In genomic region chr22:50146440-50147228, GRCh38 we compare ENCODE assay signal across 8 cellular contexts. TPM values are rescaled to one million over a fixed set of nuclear protein-coding genes. Genes with fewer than 3 reads are reported as not detected.
A peak's percentile ranks its signal among the peaks of the same experiment; 100 is the strongest.
DNase-seq lines count a peak whose midpoint lies in the region; ATAC-seq and TF ChIP-seq lines count a peak whose summit lies in the region.

No MANE protein-coding gene starts in this region.

- H3K4me1 Mint-ChIP-seq in naive B cell: peaks cover 6 to 10% (median 7%) of the 10 kb centered on the region in 3 donors
- no peaks in the 10 kb centered on the region for H3K4me1 Mint-ChIP-seq in activated T-cell treated with anti-CD3 and anti-CD28 coated beads, Interleukin-2, amount 50 U/mL, for 72 hours (ENCODE audit: low read depth)
- H3K4me1 Mint-ChIP-seq in natural killer cell treated with Interleukin-12 subunit alpha and Interleukin-12 subunit beta and Interleukin-15 and Interleukin-18, amount 100 ng/mL, for 72 hours (ENCODE audit: low read depth in 2 of 2): peaks cover 0 to 4% of the 10 kb centered on the region in 2 donors

- no peaks in the 10 kb centered on the region for H3K79me2 ChIP-seq in PC-9 (ENCODE audit: low read depth)

- no peak overlapping the region for H3K27ac ChIP-seq in PC-9

- H3K27me3 ChIP-seq in PC-9 (ENCODE audit: insufficient read depth, low read depth): no peaks in the 10 kb centered on the region; the same call in 1 of the 2 replicates

- no peaks in the 10 kb centered on the region for H3K36me3 Mint-ChIP-seq in naive B cell
- no peaks in the 10 kb centered on the region for H3K36me3 Mint-ChIP-seq in activated T-cell treated with anti-CD3 and anti-CD28 coated beads, Interleukin-2, amount 50 U/mL, for 72 hours (ENCODE audit: insufficient read depth in 2 of 2)
- no peaks in the 10 kb centered on the region for H3K36me3 Mint-ChIP-seq in natural killer cell treated with Interleukin-12 subunit alpha and Interleukin-12 subunit beta and Interleukin-15 and Interleukin-18, amount 100 ng/mL, for 72 hours

- BruUV-seq in PC-9 (replicated peaks; lab: Mats Ljungman, UMichigan): no TSS peak

- H3K9me2 ChIP-seq in PC-9 (ENCODE audit: insufficient read depth): no peaks in the 10 kb centered on the region

- peaks cover 11% of the 10 kb centered on the region for H3F3A ChIP-seq in PC-9 (ENCODE audit: insufficient read depth, low read depth)

- DNase-seq in GOT3 (lab: John Stamatoyannopoulos, UW) (peak; percentile 33), PC-9 (peak; percentile 58 to 73), epithelial cell of proximal tubule (ENCODE audit: low read depth) (peak; percentile 26), naive B cell (peak; percentile 14), iPS-NIHi11 (ENCODE audit: low spot score) (no peak)
- DNase-seq in activated T-cell treated with anti-CD3 and anti-CD28 coated beads, Interleukin-2, amount 50 U/mL, for 72 hours: no peak
- DNase-seq in natural killer cell treated with Interleukin-12 subunit alpha and Interleukin-12 subunit beta and Interleukin-15 and Interleukin-18, amount 100 ng/mL, for 72 hours (ENCODE audit: low spot score): no peak

- no peak overlapping the region for H3K4me3 ChIP-seq in PC-9
- H3K4me3 ChIP-seq in epithelial cell of proximal tubule (ENCODE audit: low read depth, low read length): no peak overlapping the region

- CTCF ChIA-PET in PC-9 (lab: Charles Lee): no interaction called here

- H3K9me3 Mint-ChIP-seq in naive B cell: no peaks in the 10 kb centered on the region
- no peaks in the 10 kb centered on the region for H3K9me3 Mint-ChIP-seq in activated T-cell treated with anti-CD3 and anti-CD28 coated beads, Interleukin-2, amount 50 U/mL, for 72 hours
- H3K9me3 Mint-ChIP-seq in natural killer cell treated with Interleukin-12 subunit alpha and Interleukin-12 subunit beta and Interleukin-15 and Interleukin-18, amount 100 ng/mL, for 72 hours: no peaks in the 10 kb centered on the region

- peak; percentile 90 for TF ChIP-seq CTCF in PC-9 (conservative IDR thresholded peaks at IDR 0.05)
- TF ChIP-seq CTCF in epithelial cell of proximal tubule (conservative IDR thresholded peaks at IDR 0.05; ENCODE audit: low read depth, low read length): peak; percentile 98

- POLR2A ChIA-PET in PC-9 (lab: Charles Lee; ENCODE audit: unreplicated experiment): no interaction called here

- no peak overlapping the region for H2AFZ ChIP-seq in PC-9

- no peak overlapping the region for H3K4me2 ChIP-seq in PC-9

- H3K36me3 ChIP-seq in PC-9 (ENCODE audit: low read depth): no peaks in the 10 kb centered on the region

- intact Hi-C loops in PC-9 (cut with micrococcal nuclease; ENCODE audit: unreplicated experiment): loop anchor here (5.0 to 10.0 kb wide), 2 partner anchors 112 to 379 kb away; no protein-coding TSS in a partner anchor

- H4K20me1 ChIP-seq in PC-9 (ENCODE audit: insufficient read depth): no peaks in the 10 kb centered on the region

- ATAC-seq in naive B cell (ENCODE audit: low read depth in 2 of 2) (no peak), GM18519 (IDR thresholded peaks at IDR 0.05; ENCODE audit: low FRiP score, unreplicated experiment) (no peak)
- ATAC-seq in activated T-cell treated with anti-CD3 and anti-CD28 coated beads, Interleukin-2, amount 50 U/mL, for 72 hours (replicated peaks in 1 of 2): no peak
- ATAC-seq in natural killer cell treated with Interleukin-12 subunit alpha and Interleukin-12 subunit beta and Interleukin-15 and Interleukin-18, amount 100 ng/mL, for 72 hours: no peak

- H3K27me3 Mint-ChIP-seq in naive B cell: peaks cover 0 to 28% (median 23%) of the 10 kb centered on the region in 3 donors
- H3K27me3 Mint-ChIP-seq in activated T-cell treated with anti-CD3 and anti-CD28 coated beads, Interleukin-2, amount 50 U/mL, for 72 hours (ENCODE audit: low read depth): peaks cover 21% of the 10 kb centered on the region
- H3K27me3 Mint-ChIP-seq in natural killer cell treated with Interleukin-12 subunit alpha and Interleukin-12 subunit beta and Interleukin-15 and Interleukin-18, amount 100 ng/mL, for 72 hours: peaks cover 0 to 2% of the 10 kb centered on the region in 2 donors

- no peaks in the 10 kb centered on the region for H3K4me1 ChIP-seq in PC-9 (replicated peaks; ENCODE audit: insufficient read depth)

- H3K4me3 Mint-ChIP-seq in naive B cell: no peak overlapping the region
- no peak overlapping the region for H3K4me3 Mint-ChIP-seq in activated T-cell treated with anti-CD3 and anti-CD28 coated beads, Interleukin-2, amount 50 U/mL, for 72 hours
- no peak overlapping the region for H3K4me3 Mint-ChIP-seq in natural killer cell treated with Interleukin-12 subunit alpha and Interleukin-12 subunit beta and Interleukin-15 and Interleukin-18, amount 100 ng/mL, for 72 hours

- no peaks in the 10 kb centered on the region for H3K9me3 ChIP-seq in PC-9 (ENCODE audit: insufficient read depth, low read depth)

- H3K27ac Mint-ChIP-seq in naive B cell: peak overlapping the region in 2 of 6 donors; percentile 26 to 49
- no peak overlapping the region for H3K27ac Mint-ChIP-seq in activated T-cell treated with anti-CD3 and anti-CD28 coated beads, Interleukin-2, amount 50 U/mL, for 72 hours
- H3K27ac Mint-ChIP-seq in natural killer cell treated with Interleukin-12 subunit alpha and Interleukin-12 subunit beta and Interleukin-15 and Interleukin-18, amount 100 ng/mL, for 72 hours: no peak overlapping the region

RNA-seq across cellular contexts. Expression of gene PANX2, which starts 23.9 kb away (rescaled TPM):
- total RNA-seq in PC-9 (2021) (46.3 and 51.7 TPM in 2 replicates), epithelial cell of proximal tubule (0.07 and 0.12 TPM in 2 replicates)
- polyA plus RNA-seq in naive B cell (ENCODE audit: low read depth in 6 of 6): under 1 TPM in 1 of 6 donors, not detected in 5; 0.08 TPM
- 1 to 10 TPM; 3.8 to 8.0 TPM for total RNA-seq in activated T-cell treated with anti-CD3 and anti-CD28 coated beads, Interleukin-2, amount 50 U/mL, for 72 hours
- total RNA-seq in natural killer cell treated with Interleukin-12 subunit alpha and Interleukin-12 subunit beta and Interleukin-15 and Interleukin-18, amount 100 ng/mL, for 72 hours: 1 to 10 TPM; 3.0 to 3.5 TPM

RNA-seq across cellular contexts. Expression of gene TRABD, which starts 39.1 kb away (rescaled TPM):
- total RNA-seq in PC-9 (2021) (68.2 and 78.8 TPM in 2 replicates), epithelial cell of proximal tubule (55.5 and 68.9 TPM in 2 replicates)
- 10 to 100 TPM in 5 of 6 donors, 1 to 10 TPM in 1; 9.4 to 22.6 (median 15.1) TPM for polyA plus RNA-seq in naive B cell (ENCODE audit: low read depth in 6 of 6)
- 100 to 1,000 TPM; 108 to 125 TPM for total RNA-seq in activated T-cell treated with anti-CD3 and anti-CD28 coated beads, Interleukin-2, amount 50 U/mL, for 72 hours
- total RNA-seq in natural killer cell treated with Interleukin-12 subunit alpha and Interleukin-12 subunit beta and Interleukin-15 and Interleukin-18, amount 100 ng/mL, for 72 hours: 100 to 1,000 TPM in 1 of 2 donors, 10 to 100 TPM in 1; 71.0 to 139 TPM

RNA-seq across cellular contexts. Expression of gene SELENOO, which starts 54.2 kb away (rescaled TPM):
- total RNA-seq in PC-9 (2021) (27.4 and 36.2 TPM in 2 replicates), epithelial cell of proximal tubule (31.0 and 31.1 TPM in 2 replicates)
- polyA plus RNA-seq in naive B cell (ENCODE audit: low read depth in 6 of 6): 1 to 10 TPM; 2.9 to 6.8 (median 5.2) TPM
- 10 to 100 TPM; 17.6 to 19.4 TPM for total RNA-seq in activated T-cell treated with anti-CD3 and anti-CD28 coated beads, Interleukin-2, amount 50 U/mL, for 72 hours
- total RNA-seq in natural killer cell treated with Interleukin-12 subunit alpha and Interleukin-12 subunit beta and Interleukin-15 and Interleukin-18, amount 100 ng/mL, for 72 hours: 10 to 100 TPM; 23.4 to 43.3 TPM

RNA-seq across cellular contexts. Expression of gene MOV10L1, which starts 56.8 kb away (rescaled TPM):
- total RNA-seq in PC-9 (2021) (not detected in 2 replicates), epithelial cell of proximal tubule (0.12 and 0.29 TPM in 2 replicates)
- polyA plus RNA-seq in naive B cell (ENCODE audit: low read depth in 6 of 6): not detected
- total RNA-seq in activated T-cell treated with anti-CD3 and anti-CD28 coated beads, Interleukin-2, amount 50 U/mL, for 72 hours: under 1 TPM; 0.25 to 0.36 TPM
- not detected for total RNA-seq in natural killer cell treated with Interleukin-12 subunit alpha and Interleukin-12 subunit beta and Interleukin-15 and Interleukin-18, amount 100 ng/mL, for 72 hours

Comparison
In these comparisons a context has a peak if more than half of its experiments do, and no peak if none do; other contexts are left out.
1. DNase-seq: peak in GOT3 (single experiment), PC-9 (2 of 2), epithelial cell of proximal tubule (single experiment) and naive B cell (single experiment); none in activated T-cell treated with anti-CD3 and anti-CD28 coated beads, Interleukin-2, amount 50 U/mL, for 72 hours (0 of 2), iPS-NIHi11 (single experiment) and natural killer cell treated with Interleukin-12 subunit alpha and Interleukin-12 subunit beta and Interleukin-15 and Interleukin-18, amount 100 ng/mL, for 72 hours (single experiment).